Comparison of ENCODE assay signal across 2 cellular contexts in the genomic region with DNA sequence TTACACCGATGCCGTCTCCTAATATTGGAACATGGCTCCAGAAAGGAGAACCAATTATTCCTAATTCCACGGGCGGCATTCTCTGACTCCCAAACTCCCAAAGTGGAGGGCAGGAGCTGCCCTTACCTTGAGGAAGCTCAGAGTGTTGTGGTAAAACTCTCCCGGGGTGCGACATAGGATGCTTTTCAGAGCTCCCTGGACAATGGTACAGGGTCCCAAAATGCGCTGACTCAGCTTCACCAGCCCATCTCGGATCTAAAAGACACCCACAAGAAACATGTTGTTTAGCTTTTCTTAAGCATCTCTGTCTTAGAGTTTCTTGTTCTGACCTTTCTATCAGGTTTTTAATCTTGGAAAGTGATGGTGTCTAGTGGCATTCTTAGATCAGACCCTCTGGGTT.
TF ChIP-seq lines count a peak whose summit lies in the region.

No MANE protein-coding gene starts in this region.

TF ChIP-seq in IMR-90, 13 proteins besides CTCF, POLR2A, EP300 and RAD21:
- TF ChIP-seq MAFK (IDR thresholded peaks at IDR 0.05; ENCODE audit: low read depth, low read length) (peak; percentile 86), RCOR1 (IDR thresholded peaks at IDR 0.05; ENCODE audit: insufficient replicate concordance, low read length) (no peak)

TF ChIP-seq in liver, 16 proteins besides CTCF, POLR2A, EP300 and RAD21:
- TF ChIP-seq JUND (IDR thresholded peaks at IDR 0.05) (no peak), FOXA2 (IDR thresholded peaks at IDR 0.05) (no peak), TAF1 (conservative IDR thresholded peaks at IDR 0.05) (no peak), EGR1 (IDR thresholded peaks at IDR 0.05; ENCODE audit: low read depth in 2 of 2) (no peak), GABPA (IDR thresholded peaks at IDR 0.05 in 1 of 2, conservative IDR thresholded peaks at IDR 0.05 in 1 of 2) (no peak), HNF4G (IDR thresholded peaks at IDR 0.05) (no peak), RXRA (IDR thresholded peaks at IDR 0.05) (no peak)
- TF ChIP-seq, protein P1, sequence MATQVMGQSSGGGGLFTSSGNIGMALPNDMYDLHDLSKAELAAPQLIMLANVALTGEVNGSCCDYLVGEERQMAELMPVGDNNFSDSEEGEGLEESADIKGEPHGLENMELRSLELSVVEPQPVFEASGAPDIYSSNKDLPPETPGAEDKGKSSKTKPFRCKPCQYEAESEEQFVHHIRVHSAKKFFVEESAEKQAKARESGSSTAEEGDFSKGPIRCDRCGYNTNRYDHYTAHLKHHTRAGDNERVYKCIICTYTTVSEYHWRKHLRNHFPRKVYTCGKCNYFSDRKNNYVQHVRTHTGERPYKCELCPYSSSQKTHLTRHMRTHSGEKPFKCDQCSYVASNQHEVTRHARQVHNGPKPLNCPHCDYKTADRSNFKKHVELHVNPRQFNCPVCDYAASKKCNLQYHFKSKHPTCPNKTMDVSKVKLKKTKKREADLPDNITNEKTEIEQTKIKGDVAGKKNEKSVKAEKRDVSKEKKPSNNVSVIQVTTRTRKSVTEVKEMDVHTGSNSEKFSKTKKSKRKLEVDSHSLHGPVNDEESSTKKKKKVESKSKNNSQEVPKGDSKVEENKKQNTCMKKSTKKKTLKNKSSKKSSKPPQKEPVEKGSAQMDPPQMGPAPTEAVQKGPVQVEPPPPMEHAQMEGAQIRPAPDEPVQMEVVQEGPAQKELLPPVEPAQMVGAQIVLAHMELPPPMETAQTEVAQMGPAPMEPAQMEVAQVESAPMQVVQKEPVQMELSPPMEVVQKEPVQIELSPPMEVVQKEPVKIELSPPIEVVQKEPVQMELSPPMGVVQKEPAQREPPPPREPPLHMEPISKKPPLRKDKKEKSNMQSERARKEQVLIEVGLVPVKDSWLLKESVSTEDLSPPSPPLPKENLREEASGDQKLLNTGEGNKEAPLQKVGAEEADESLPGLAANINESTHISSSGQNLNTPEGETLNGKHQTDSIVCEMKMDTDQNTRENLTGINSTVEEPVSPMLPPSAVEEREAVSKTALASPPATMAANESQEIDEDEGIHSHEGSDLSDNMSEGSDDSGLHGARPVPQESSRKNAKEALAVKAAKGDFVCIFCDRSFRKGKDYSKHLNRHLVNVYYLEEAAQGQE (IDR thresholded peaks at IDR 0.05), result no peak
- TF ChIP-seq, protein P2, sequence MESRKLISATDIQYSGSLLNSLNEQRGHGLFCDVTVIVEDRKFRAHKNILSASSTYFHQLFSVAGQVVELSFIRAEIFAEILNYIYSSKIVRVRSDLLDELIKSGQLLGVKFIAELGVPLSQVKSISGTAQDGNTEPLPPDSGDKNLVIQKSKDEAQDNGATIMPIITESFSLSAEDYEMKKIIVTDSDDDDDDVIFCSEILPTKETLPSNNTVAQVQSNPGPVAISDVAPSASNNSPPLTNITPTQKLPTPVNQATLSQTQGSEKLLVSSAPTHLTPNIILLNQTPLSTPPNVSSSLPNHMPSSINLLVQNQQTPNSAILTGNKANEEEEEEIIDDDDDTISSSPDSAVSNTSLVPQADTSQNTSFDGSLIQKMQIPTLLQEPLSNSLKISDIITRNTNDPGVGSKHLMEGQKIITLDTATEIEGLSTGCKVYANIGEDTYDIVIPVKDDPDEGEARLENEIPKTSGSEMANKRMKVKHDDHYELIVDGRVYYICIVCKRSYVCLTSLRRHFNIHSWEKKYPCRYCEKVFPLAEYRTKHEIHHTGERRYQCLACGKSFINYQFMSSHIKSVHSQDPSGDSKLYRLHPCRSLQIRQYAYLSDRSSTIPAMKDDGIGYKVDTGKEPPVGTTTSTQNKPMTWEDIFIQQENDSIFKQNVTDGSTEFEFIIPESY (IDR thresholded peaks at IDR 0.05), result no peak
